In genomic region chr14:99166506-99166905, GRCh38 we compare ENCODE assay signal across 15 cellular contexts.
DNase-seq lines count a peak whose midpoint lies in the region; ATAC-seq and TF ChIP-seq lines count a peak whose summit lies in the region.
"Had no signal": no experiment of that assay in that cellular context is flagged by ENCODE, and none has a peak within 500 bp of the region (broad histone marks: within the 10 kb centered on the region; RNA-seq: fewer than 3 reads in every experiment).

No MANE protein-coding gene starts in this region.

- no peak for ATAC-seq in activated naive CD8-positive, alpha-beta T cell treated with anti-CD3 and anti-CD28 coated beads, Interleukin-2, amount 50 U/mL, for 24 hours
- no peak for ATAC-seq in stimulated activated naive B cell treated with anti-CD40 and anti-IgM and Interleukin-4, amounts not matched to agents 10 μg/mL and 1 μg/mL and 100 μg/mL, for 72 hours (replicated peaks)
- no peak for ATAC-seq in HG02840 (IDR thresholded peaks at IDR 0.05; ENCODE audit: low FRiP score, unreplicated experiment)

- H3K27ac ChIP-seq in SK-N-MC (0 out of 2 replicates have a peak overlapping the region, but pooled peaks have one; percentile 4), stomach (no peak overlapping the region)
- H3K27ac ChIP-seq: Peyer's patch had no signal

- peak overlapping the region; percentile 76 for H3K27ac Mint-ChIP-seq in activated naive CD8-positive, alpha-beta T cell
- H3K27ac Mint-ChIP-seq in activated naive CD8-positive, alpha-beta T cell treated with anti-CD3 and anti-CD28 coated beads, Interleukin-2, amount 50 U/mL, for 24 hours: no peak overlapping the region
- no peak overlapping the region for H3K27ac Mint-ChIP-seq in stimulated activated naive B cell treated with anti-CD40 and anti-IgM and Interleukin-4, amounts not matched to agents 10 μg/mL and 1 μg/mL and 100 μg/mL, for 72 hours

- H3K36me3 ChIP-seq in SK-N-MC (ENCODE audit: insufficient read depth, low read length): peaks cover 12% of the 10 kb centered on the region
- no peaks in the 10 kb centered on the region for H3K36me3 ChIP-seq in stomach
- H3K36me3 ChIP-seq: Peyer's patch had no signal

- peaks cover 14% of the 10 kb centered on the region for H3K36me3 Mint-ChIP-seq in activated naive CD8-positive, alpha-beta T cell
- peaks cover 18% of the 10 kb centered on the region for H3K36me3 Mint-ChIP-seq in activated naive CD8-positive, alpha-beta T cell treated with anti-CD3 and anti-CD28 coated beads, Interleukin-2, amount 50 U/mL, for 24 hours (ENCODE audit: low read depth)
- no peaks in the 10 kb centered on the region for H3K36me3 Mint-ChIP-seq in stimulated activated naive B cell treated with anti-CD40 and anti-IgM and Interleukin-4, amounts not matched to agents 10 μg/mL and 1 μg/mL and 100 μg/mL, for 72 hours

- H3K4me3 ChIP-seq in SK-N-MC (no peak overlapping the region), stomach (no peak overlapping the region)
- H3K4me3 ChIP-seq: Peyer's patch had no signal

- no peaks in the 10 kb centered on the region for H3K9me3 ChIP-seq in SK-N-MC (ENCODE audit: low read depth, low read length)
- H3K9me3 ChIP-seq in stomach: no peaks in the 10 kb centered on the region
- H3K9me3 ChIP-seq: Peyer's patch had no signal

- no peak for TF ChIP-seq CTCF in stomach (IDR thresholded peaks at IDR 0.05)

- peaks cover 41% of the 10 kb centered on the region for H3K4me1 Mint-ChIP-seq in activated naive CD8-positive, alpha-beta T cell (ENCODE audit: low read depth)
- peaks cover 13% of the 10 kb centered on the region for H3K4me1 Mint-ChIP-seq in activated naive CD8-positive, alpha-beta T cell treated with anti-CD3 and anti-CD28 coated beads, Interleukin-2, amount 50 U/mL, for 24 hours
- H3K4me1 Mint-ChIP-seq in stimulated activated naive B cell treated with anti-CD40 and anti-IgM and Interleukin-4, amounts not matched to agents 10 μg/mL and 1 μg/mL and 100 μg/mL, for 72 hours: no peaks in the 10 kb centered on the region

- no peak overlapping the region for H3K9ac ChIP-seq in SK-N-MC (ENCODE audit: insufficient read length)

- TF ChIP-seq EP300 in stomach (IDR thresholded peaks at IDR 0.05): no peak

- H3K9me3 Mint-ChIP-seq in activated naive CD8-positive, alpha-beta T cell (ENCODE audit: low read depth): peaks cover 8% of the 10 kb centered on the region
- H3K9me3 Mint-ChIP-seq in activated naive CD8-positive, alpha-beta T cell treated with anti-CD3 and anti-CD28 coated beads, Interleukin-2, amount 50 U/mL, for 24 hours: peaks cover 8% of the 10 kb centered on the region
- H3K9me3 Mint-ChIP-seq in stimulated activated naive B cell treated with anti-CD40 and anti-IgM and Interleukin-4, amounts not matched to agents 10 μg/mL and 1 μg/mL and 100 μg/mL, for 72 hours: peaks cover 4 to 5% of the 10 kb centered on the region in 2 donors

- no peak overlapping the region for H3K4me3 Mint-ChIP-seq in activated naive CD8-positive, alpha-beta T cell
- no peak overlapping the region for H3K4me3 Mint-ChIP-seq in activated naive CD8-positive, alpha-beta T cell treated with anti-CD3 and anti-CD28 coated beads, Interleukin-2, amount 50 U/mL, for 24 hours
- no peak overlapping the region for H3K4me3 Mint-ChIP-seq in stimulated activated naive B cell treated with anti-CD40 and anti-IgM and Interleukin-4, amounts not matched to agents 10 μg/mL and 1 μg/mL and 100 μg/mL, for 72 hours

- DNase-seq in activated naive CD8-positive, alpha-beta T cell treated with anti-CD3 and anti-CD28 coated beads, Interleukin-2, amount 50 U/mL, for 24 hours: no peak
- DNase-seq in SK-N-MC (ENCODE audit: low read depth, low spot score) (no peak), ecto neural progenitor cell (ENCODE audit: low spot score) (peak; percentile 16), stomach (peak; percentile 17)
- DNase-seq in stimulated activated naive B cell treated with anti-CD40 and anti-IgM and Interleukin-4, amounts not matched to agents 10 μg/mL and 1 μg/mL and 100 μg/mL, for 72 hours: no peak
- DNase-seq: COR-L47, DMS153, HCEC 1CT, IMR-90, NCI-H1930, NCI-H510A treated with DMSO at 0.1 percent for 48 hours, Right ventricle myocardium superior had no signal

- H3K27me3 ChIP-seq in stomach: peaks cover 0 to 4% (median 0%) of the 10 kb centered on the region in 3 donors
- H3K27me3 ChIP-seq: Peyer's patch had no signal

- intact Hi-C loops in stomach (cut with DNase I; ENCODE audit: low total_unique reads): no loop called here

- no peak for TF ChIP-seq POLR2A in stomach (IDR thresholded peaks at IDR 0.05)

- WGBS in stomach, 5 donors: 86 to 92% (median 88%) methylated on average over 4 of the region's 4 CpGs

- no peaks in the 10 kb centered on the region for H3K27me3 Mint-ChIP-seq in activated naive CD8-positive, alpha-beta T cell
- H3K27me3 Mint-ChIP-seq in activated naive CD8-positive, alpha-beta T cell treated with anti-CD3 and anti-CD28 coated beads, Interleukin-2, amount 50 U/mL, for 24 hours: no peaks in the 10 kb centered on the region
- no peaks in the 10 kb centered on the region for H3K27me3 Mint-ChIP-seq in stimulated activated naive B cell treated with anti-CD40 and anti-IgM and Interleukin-4, amounts not matched to agents 10 μg/mL and 1 μg/mL and 100 μg/mL, for 72 hours

- no peaks in the 10 kb centered on the region for H3K4me1 ChIP-seq in stomach
- H3K4me1 ChIP-seq: Peyer's patch had no signal

Comparison
In these comparisons a context has a peak if more than half of its experiments do, and no peak if none do; other contexts are left out.
1. DNase-seq: peak in ecto neural progenitor cell (single experiment) and stomach (single experiment); none in activated naive CD8-positive, alpha-beta T cell treated with anti-CD3 and anti-CD28 coated beads, Interleukin-2, amount 50 U/mL, for 24 hours (single experiment), SK-N-MC (single experiment) and stimulated activated naive B cell treated with anti-CD40 and anti-IgM and Interleukin-4, amounts not matched to agents 10 μg/mL and 1 μg/mL and 100 μg/mL, for 72 hours (single experiment).